Comparison of ENCODE assay signal across 1 cellular context in the genomic region with DNA sequence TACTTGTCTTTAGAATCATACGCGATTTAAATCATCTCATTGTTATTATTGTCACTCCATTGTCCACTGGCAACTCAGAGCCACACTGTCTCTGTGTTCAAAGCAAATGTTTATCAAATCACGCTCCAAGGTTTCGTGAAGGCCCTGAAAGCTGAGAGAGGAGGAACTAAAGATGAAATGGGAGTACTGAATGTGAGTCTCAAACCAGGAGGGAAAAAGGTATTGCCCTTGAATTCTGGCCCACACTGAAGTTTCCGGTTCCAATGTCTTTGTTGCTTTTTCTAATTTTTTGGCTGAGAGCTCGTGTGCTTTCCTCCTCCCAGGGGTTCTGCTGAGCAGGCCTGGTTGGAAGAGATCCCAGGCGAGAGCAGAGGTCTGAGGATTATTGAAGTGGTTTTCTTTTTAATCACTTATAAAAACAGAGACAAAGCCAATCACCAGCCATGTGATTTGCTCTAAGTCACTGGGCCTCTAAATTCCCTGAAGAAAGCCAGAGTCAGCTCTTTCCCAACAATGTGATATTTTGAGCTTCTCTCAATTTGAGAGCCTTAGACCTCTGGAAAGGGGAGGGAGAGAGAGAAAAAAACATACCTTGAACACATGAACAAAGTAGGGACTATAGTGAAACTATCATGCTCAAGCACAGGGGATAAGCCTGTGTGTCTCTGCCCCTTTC.
A peak's percentile ranks its signal among the peaks of the same experiment; 100 is the strongest.
TF ChIP-seq lines count a peak whose summit lies in the region.

No MANE protein-coding gene starts in this region.

TF ChIP-seq in HEK293, 187 proteins besides CTCF, POLR2A, EP300 and RAD21 (continued from another document):
- no peak for TF ChIP-seq ZSCAN23 (tag by site-specific recombination; IDR thresholded peaks at IDR 0.05)
- TF ChIP-seq ZNF37A (tag by site-specific recombination; IDR thresholded peaks at IDR 0.05) = no peak
- TF ChIP-seq, protein P1, sequence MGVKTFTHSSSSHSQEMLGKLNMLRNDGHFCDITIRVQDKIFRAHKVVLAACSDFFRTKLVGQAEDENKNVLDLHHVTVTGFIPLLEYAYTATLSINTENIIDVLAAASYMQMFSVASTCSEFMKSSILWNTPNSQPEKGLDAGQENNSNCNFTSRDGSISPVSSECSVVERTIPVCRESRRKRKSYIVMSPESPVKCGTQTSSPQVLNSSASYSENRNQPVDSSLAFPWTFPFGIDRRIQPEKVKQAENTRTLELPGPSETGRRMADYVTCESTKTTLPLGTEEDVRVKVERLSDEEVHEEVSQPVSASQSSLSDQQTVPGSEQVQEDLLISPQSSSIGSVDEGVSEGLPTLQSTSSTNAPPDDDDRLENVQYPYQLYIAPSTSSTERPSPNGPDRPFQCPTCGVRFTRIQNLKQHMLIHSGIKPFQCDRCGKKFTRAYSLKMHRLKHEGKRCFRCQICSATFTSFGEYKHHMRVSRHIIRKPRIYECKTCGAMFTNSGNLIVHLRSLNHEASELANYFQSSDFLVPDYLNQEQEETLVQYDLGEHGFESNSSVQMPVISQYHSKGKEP (tag by site-specific recombination; IDR thresholded peaks at IDR 0.05) = peak; percentile 76
- no peak for TF ChIP-seq ZBTB20 (tag by site-specific recombination; IDR thresholded peaks at IDR 0.05)
- TF ChIP-seq ZNF785 (tag by site-specific recombination; IDR thresholded peaks at IDR 0.05) = no peak
- TF ChIP-seq, protein P2, sequence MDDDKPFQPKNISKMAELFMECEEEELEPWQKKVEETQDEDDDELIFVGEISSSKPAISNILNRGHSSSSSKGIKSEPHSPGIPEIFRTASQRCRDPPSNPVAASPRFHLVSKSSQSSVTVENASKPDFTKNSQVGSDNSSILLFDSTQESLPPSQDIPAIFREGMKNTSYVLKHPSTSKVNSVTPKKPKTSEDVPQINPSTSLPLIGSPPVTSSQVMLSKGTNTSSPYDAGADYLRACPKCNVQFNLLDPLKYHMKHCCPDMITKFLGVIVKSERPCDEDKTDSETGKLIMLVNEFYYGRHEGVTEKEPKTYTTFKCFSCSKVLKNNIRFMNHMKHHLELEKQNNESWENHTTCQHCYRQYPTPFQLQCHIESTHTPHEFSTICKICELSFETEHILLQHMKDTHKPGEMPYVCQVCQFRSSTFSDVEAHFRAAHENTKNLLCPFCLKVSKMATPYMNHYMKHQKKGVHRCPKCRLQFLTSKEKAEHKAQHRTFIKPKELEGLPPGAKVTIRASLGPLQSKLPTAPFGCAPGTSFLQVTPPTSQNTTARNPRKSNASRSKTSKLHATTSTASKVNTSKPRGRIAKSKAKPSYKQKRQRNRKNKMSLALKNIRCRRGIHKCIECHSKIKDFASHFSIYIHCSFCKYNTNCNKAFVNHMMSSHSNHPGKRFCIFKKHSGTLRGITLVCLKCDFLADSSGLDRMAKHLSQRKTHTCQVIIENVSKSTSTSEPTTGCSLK (tag by site-specific recombination; IDR thresholded peaks at IDR 0.05) = no peak
- no peak for TF ChIP-seq ZNF133 (tag by site-specific recombination; IDR thresholded peaks at IDR 0.05)
- peak; percentile 56; the same call in 1 of the 2 replicates for TF ChIP-seq ZNF561 (tag by site-specific recombination; IDR thresholded peaks at IDR 0.05; ENCODE audit: borderline replicate concordance)
- peak; percentile 63; the same call in 1 of the 2 replicates for TF ChIP-seq ZFP69B (tag by site-specific recombination; IDR thresholded peaks at IDR 0.05)
- TF ChIP-seq ZNF558 (tag by site-specific recombination; IDR thresholded peaks at IDR 0.05) = no peak
- TF ChIP-seq PRDM1 (tag by site-specific recombination; IDR thresholded peaks at IDR 0.05) = no peak
